14 cellular contexts compared by ENCODE assay signal in the genomic region with DNA sequence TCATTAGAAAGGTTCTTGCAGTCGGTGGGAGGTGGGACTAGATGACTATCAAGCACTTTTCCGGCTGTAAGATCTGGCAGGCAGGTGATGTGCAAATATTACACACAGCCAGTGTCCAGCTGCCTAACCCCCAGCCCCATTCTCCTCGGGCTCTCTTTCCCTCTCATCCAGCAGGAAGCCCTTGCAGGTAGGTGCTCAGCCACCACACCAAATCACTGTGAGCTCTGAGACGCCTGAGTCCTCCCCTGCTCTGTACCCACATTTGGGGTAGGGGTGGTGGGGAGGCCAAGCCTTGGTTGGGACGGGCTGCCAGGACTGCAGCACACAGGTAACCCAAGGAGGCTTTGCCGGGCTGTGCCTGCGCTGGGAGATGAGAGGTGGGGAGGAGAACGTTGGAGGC. TPM values are rescaled to one million over a fixed set of nuclear protein-coding genes. Genes with fewer than 3 reads are reported as not detected.
DNase-seq lines count a peak whose midpoint lies in the region; ATAC-seq, FAIRE-seq and TF ChIP-seq lines count a peak whose summit lies in the region.
"Had no signal": no experiment of that assay in that cellular context is flagged by ENCODE, and none has a peak within 500 bp of the region (broad histone marks: within the 10 kb centered on the region; RNA-seq: fewer than 3 reads in every experiment).

No MANE protein-coding gene starts in this region.

- peaks cover 26% of the 10 kb centered on the region for H3K27me3 Mint-ChIP-seq in T-helper 2 cell treated with Interferon-gamma antibody and Interleukin-4, amounts not matched to agents 5 μg/mL and 100 μg/mL, for 36 hours (ENCODE audit: low read depth)

- DNase-seq in T-helper 2 cell treated with Interferon-gamma antibody and Interleukin-4, amounts not matched to agents 5 μg/mL and 100 μg/mL, for 36 hours (ENCODE audit: low spot score), result no peak
- no peak for DNase-seq in T-helper 2 cell
- DNase-seq in H1 (ENCODE audit: low read depth in 1 of 2, low spot score in 2 of 2), result no peak
- no peak for DNase-seq in urothelium cell line (ENCODE audit: low spot score)
- DNase-seq in stimulated activated CD4-positive, alpha-beta T cell treated with anti-CD3 and anti-CD28 coated beads, Interleukin-4, amount 100 ng/mL, for 4 hours, result no peak

- H3K4me2 ChIP-seq in H1 (ENCODE audit: insufficient read depth in 1 of 2, low read depth in 2 of 2, low read length in 2 of 2), result peak overlapping the region; percentile 76 to 88

- H3K27ac Mint-ChIP-seq in T-helper 2 cell treated with Interferon-gamma antibody and Interleukin-4, amounts not matched to agents 5 μg/mL and 100 μg/mL, for 36 hours, result no peak overlapping the region

- peak overlapping the region; percentile 66 for H2BK120ac ChIP-seq in H1 (replicated peaks; ENCODE audit: low read depth, low read length)

- H3K23me2 ChIP-seq in H1 (ENCODE audit: low read depth, low read length), result peaks cover 14% of the 10 kb centered on the region; the same call in 1 of the 2 replicates

- H3K9me3 ChIP-seq in HUES6 (ENCODE audit: control insufficient read depth, insufficient read depth, low read depth, low read length) (peaks cover 9% of the 10 kb centered on the region), H1 (ENCODE audit: insufficient read depth in 2 of 2, low read depth in 1 of 2, low read length in 1 of 2) (peaks cover 7% of the 10 kb centered on the region in 2 experiments; a peak in 2 of 4 replicates), neuron (ENCODE audit: low read length) (no peaks in the 10 kb centered on the region)
- H3K9me3 ChIP-seq: A549, tibial artery had no signal

- H2BK5ac ChIP-seq in H1 (ENCODE audit: low read depth, low read length), result no peak overlapping the region

- no peaks in the 10 kb centered on the region for H4K20me1 ChIP-seq in H1 (replicated peaks in 1 of 2; ENCODE audit: control insufficient read depth in 1 of 2, insufficient read depth in 2 of 2, low read length in 2 of 2)

- no peaks in the 10 kb centered on the region for H3K9me3 Mint-ChIP-seq in T-helper 2 cell treated with Interferon-gamma antibody and Interleukin-4, amounts not matched to agents 5 μg/mL and 100 μg/mL, for 36 hours

- H3K4me3 ChIP-seq in HUES6 (ENCODE audit: low read depth, low read length), result peak overlapping the region; percentile 77
- H3K4me3 ChIP-seq in H1 (ENCODE audit: extremely low read depth in 1 of 4, insufficient read depth in 2 of 4, low read depth in 3 of 4, low read length in 4 of 4), result peak overlapping the region in 3 of 4 experiments; percentile 51 to 63 (median 62); a peak in 5 of 8 replicates
- H3K4me3 ChIP-seq in neuron (ENCODE audit: low read length), result peak overlapping the region; percentile 50

- H3K27me3 ChIP-seq in HUES6 (ENCODE audit: control insufficient read depth, insufficient read depth, low read length) (peaks cover 7% of the 10 kb centered on the region; the same call in 1 of the 2 replicates), H1 (replicated peaks in 1 of 4; ENCODE audit: control insufficient read depth in 3 of 4, extremely low read depth in 1 of 4, insufficient read depth in 3 of 4, low read length in 3 of 4) (peaks cover 0 to 6% (median 0%) of the 10 kb centered on the region in 4 experiments; a peak in 4 of 7 replicates), neuron (ENCODE audit: insufficient read depth, low read length) (no peaks in the 10 kb centered on the region)

- no peak overlapping the region for H2AK5ac ChIP-seq in H1 (ENCODE audit: low read depth, low read length)

- H2AFZ ChIP-seq in H1 (ENCODE audit: low read length) (0 out of 2 replicates have a peak overlapping the region, but pooled peaks have one; percentile 79), neuron (ENCODE audit: low read depth, low read length) (peak overlapping the region; percentile 57)

- H3K36me3 ChIP-seq in HUES6 (ENCODE audit: control insufficient read depth, insufficient read depth, low read length), result no peaks in the 10 kb centered on the region
- no peaks in the 10 kb centered on the region for H3K36me3 ChIP-seq in H1 (ENCODE audit: control insufficient read depth in 2 of 4, insufficient read depth in 4 of 4, low read length in 3 of 4)
- no peaks in the 10 kb centered on the region for H3K36me3 ChIP-seq in neuron (ENCODE audit: insufficient read depth, low read length)
- H3K36me3 ChIP-seq: tibial artery had no signal

- H3K9ac ChIP-seq in HUES6 (ENCODE audit: low read length) (peak overlapping the region; percentile 51), H1 (replicated peaks in 1 of 4; ENCODE audit: extremely low read depth in 1 of 4, low read depth in 3 of 4, low read length in 3 of 4) (no peak overlapping the region)

- H3K36me3 Mint-ChIP-seq in T-helper 2 cell treated with Interferon-gamma antibody and Interleukin-4, amounts not matched to agents 5 μg/mL and 100 μg/mL, for 36 hours (ENCODE audit: low read depth), result no peaks in the 10 kb centered on the region

- H3K23ac ChIP-seq in H1 (ENCODE audit: insufficient read length), result no peak overlapping the region

- no peak overlapping the region for H4K91ac ChIP-seq in H1 (replicated peaks; ENCODE audit: insufficient read length, low read length)

- no peak overlapping the region for H2BK20ac ChIP-seq in H1 (ENCODE audit: low read length)

- CTCF ChIA-PET in H1 (lab: Charles Lee; ENCODE audit: partially characterized antibody), result no interaction called here

- no peak overlapping the region for H2BK12ac ChIP-seq in H1 (ENCODE audit: low read depth, low read length)

- no peak overlapping the region for H3K56ac ChIP-seq in H1 (replicated peaks; ENCODE audit: insufficient read length, low read depth, low read length)

- 60% methylated on average over 8 of the region's 8 CpGs; no CpG with 5 or more reads in 1 of the 2 experiments for WGBS in H1 (ENCODE audit: extremely low coverage in 1 of 2, insufficient coverage in 1 of 2, insufficient read length in 1 of 2, insufficient replicate concordance in 2 of 2, low coverage in 1 of 2, low lambda C conversion rate in 2 of 2, missing lambda C conversion rate in 1 of 2), 2 experiments

- no peak overlapping the region for H3K4ac ChIP-seq in H1 (replicated peaks; ENCODE audit: insufficient read length, low read depth, low read length)

- H4K8ac ChIP-seq in H1 (ENCODE audit: extremely low read depth, insufficient read depth, low read length), result no peak overlapping the region

- TF ChIP-seq EP300 in H1 (IDR thresholded peaks at IDR 0.05; ENCODE audit: borderline replicate concordance in 1 of 2, low read depth in 2 of 2, low read length in 2 of 2), result no peak

- peak overlapping the region; percentile 59 for H3K4me3 Mint-ChIP-seq in T-helper 2 cell treated with Interferon-gamma antibody and Interleukin-4, amounts not matched to agents 5 μg/mL and 100 μg/mL, for 36 hours

- H4K5ac ChIP-seq in H1 (ENCODE audit: insufficient read length, low read depth, low read length), result no peak overlapping the region

- H3K14ac ChIP-seq in H1 (ENCODE audit: insufficient read length), result peak overlapping the region; percentile 28

- H3K4me1 ChIP-seq in HUES6 (ENCODE audit: control insufficient read depth, insufficient read depth, low read length) (peaks cover 15% of the 10 kb centered on the region; the same call in 1 of the 2 replicates), H1 (replicated peaks in 1 of 4; ENCODE audit: control insufficient read depth in 3 of 4, insufficient read depth in 4 of 4, low read length in 3 of 4) (peaks cover 0 to 10% (median 1%) of the 10 kb centered on the region in 4 experiments; a peak in 4 of 7 replicates), neuron (ENCODE audit: insufficient read depth, low read length) (peaks cover 8% of the 10 kb centered on the region)

- TF ChIP-seq RAD21 in H1 (IDR thresholded peaks at IDR 0.05 in 1 of 2, conservative IDR thresholded peaks at IDR 0.05 in 1 of 2; ENCODE audit: low read depth in 2 of 2, low read length in 2 of 2), result no peak

- no peak overlapping the region for H3K27ac ChIP-seq in HUES6 (ENCODE audit: low read depth, low read length)
- H3K27ac ChIP-seq in H1 (ENCODE audit: low read depth, low read length), result no peak overlapping the region
- H3K27ac ChIP-seq: epithelial cell of prostate, HL-60, tibial artery had no signal

- no peak for TF ChIP-seq POLR2A in H1 (IDR thresholded peaks at IDR 0.05; ENCODE audit: control extremely low read depth in 1 of 2, low read depth in 2 of 2, low read length in 2 of 2)

- peaks cover 2% of the 10 kb centered on the region for H3K4me1 Mint-ChIP-seq in T-helper 2 cell treated with Interferon-gamma antibody and Interleukin-4, amounts not matched to agents 5 μg/mL and 100 μg/mL, for 36 hours (ENCODE audit: low read depth)

- no peak for TF ChIP-seq CTCF in H1 (IDR thresholded peaks at IDR 0.05; ENCODE audit: control extremely low read depth in 1 of 3, insufficient read depth in 1 of 3, low read depth in 1 of 3, low read length in 3 of 3)

- POLR2A ChIA-PET in H1 (lab: Charles Lee; ENCODE audit: partially characterized antibody), result interaction anchor here (0.7 kb wide), 1 partner anchor 18 kb away, joined by 3 read pairs; no protein-coding TSS in a partner anchor

- FAIRE-seq in H1 (lab: Jason Lieb, UNC) (no peak), urothelium cell line (lab: Jason Lieb, UNC) (no peak)
- FAIRE-seq: A549, small intestine had no signal

- H3K79me1 ChIP-seq in H1 (ENCODE audit: low read depth, low read length), result no peaks in the 10 kb centered on the region

- no peak overlapping the region for H2BK15ac ChIP-seq in H1 (ENCODE audit: low read length)

- ATAC-seq in GM19395 (IDR thresholded peaks at IDR 0.05; ENCODE audit: unreplicated experiment), result no peak

- 0 out of 2 replicates have a peak overlapping the region, but pooled peaks have one; percentile 60 for H3K18ac ChIP-seq in H1 (ENCODE audit: extremely low read depth, low read length)

- H3K79me2 ChIP-seq in H1 (ENCODE audit: control insufficient read depth in 1 of 2, insufficient read depth in 2 of 2, low read length in 2 of 2), result no peaks in the 10 kb centered on the region

RNA-seq across cellular contexts. Expression of a gene that starts 0.6 kb away (rescaled TPM):
- 7.2 and 7.5 TPM in 2 replicates for total RNA-seq in H1 (2021; fragmentation: NEBNext Ultra II Directional; extraction: Animal tissue kit (Norgen Biotek cat#: 25700))
- 6.0 and 9.1 TPM in 2 replicates for polyA plus RNA-seq in H1 (2011; rRNA removed)
- polyA plus RNA-seq in H1 (2011; cell fraction: cytosol; rRNA removed), result 7.8 TPM
- 10.1 TPM for polyA plus RNA-seq in H1 (2011; cell fraction: nucleus; rRNA removed)
- 6.6 to 9.7 TPM (median 7.5 TPM) in 4 replicates for polyA plus RNA-seq in H1 (2012, experiment 1 of 2)
- polyA plus RNA-seq in H1 (2012, experiment 2 of 2), result 8.8 TPM
- polyA plus RNA-seq in H1 (2013, experiment 1 of 2), result 11.2 TPM
- 12.0 TPM for polyA plus RNA-seq in H1 (2013, experiment 2 of 2)
- 3.1 and 3.6 TPM in 2 replicates for polyA minus RNA-seq in H1 (2011; rRNA and poly(A)+ RNA removed)
- 3.0 TPM for polyA minus RNA-seq in H1 (2011; cell fraction: cytosol; rRNA and poly(A)+ RNA removed)
- 7.4 TPM for polyA minus RNA-seq in H1 (2011; cell fraction: nucleus; rRNA and poly(A)+ RNA removed)
- total RNA-seq: PC-3 had no signal

RNA-seq across cellular contexts. Expression of a gene that starts 3.7 kb away (rescaled TPM):
- total RNA-seq in H1 (2021; fragmentation: NEBNext Ultra II Directional; extraction: Animal tissue kit (Norgen Biotek cat#: 25700)), result not detected in 2 replicates
- not detected in 2 replicates for polyA plus RNA-seq in H1 (2011; rRNA removed)
- not detected for polyA plus RNA-seq in H1 (2011; cell fraction: cytosol; rRNA removed)
- polyA plus RNA-seq in H1 (2011; cell fraction: nucleus; rRNA removed), result not detected
- not detected in 4 replicates for polyA plus RNA-seq in H1 (2012, experiment 1 of 2)
- not detected for polyA plus RNA-seq in H1 (2012, experiment 2 of 2)
- polyA plus RNA-seq in H1 (2013, experiment 1 of 2), result not detected
- polyA plus RNA-seq in H1 (2013, experiment 2 of 2), result not detected
- not detected in 2 replicates for polyA minus RNA-seq in H1 (2011; rRNA and poly(A)+ RNA removed)
- not detected for polyA minus RNA-seq in H1 (2011; cell fraction: cytosol; rRNA and poly(A)+ RNA removed)
- polyA minus RNA-seq in H1 (2011; cell fraction: nucleus; rRNA and poly(A)+ RNA removed), result not detected
- total RNA-seq: PC-3 had no signal
- polyA plus RNA-seq: A549 had no signal

RNA-seq across cellular contexts. Expression of a gene that starts 30.0 kb away (rescaled TPM):
- 1.1 and 1.3 TPM in 2 replicates for total RNA-seq in H1 (2021; fragmentation: NEBNext Ultra II Directional; extraction: Animal tissue kit (Norgen Biotek cat#: 25700))
- polyA plus RNA-seq in H1 (2011; rRNA removed), result 0.68 and 0.97 TPM in 2 replicates
- polyA plus RNA-seq in H1 (2011; cell fraction: cytosol; rRNA removed), result 0.65 TPM
- 2.8 TPM for polyA plus RNA-seq in H1 (2011; cell fraction: nucleus; rRNA removed)
- polyA plus RNA-seq in H1 (2012, experiment 1 of 2), result 0.46 to 1.5 TPM (median 0.54 TPM) in 4 replicates
- 0.26 TPM for polyA plus RNA-seq in H1 (2012, experiment 2 of 2)
- polyA plus RNA-seq in H1 (2013, experiment 1 of 2), result 0.97 TPM
- 0.85 TPM for polyA plus RNA-seq in H1 (2013, experiment 2 of 2)
- polyA minus RNA-seq in H1 (2011; rRNA and poly(A)+ RNA removed), result 0.90 and 1.4 TPM in 2 replicates
- polyA minus RNA-seq in H1 (2011; cell fraction: cytosol; rRNA and poly(A)+ RNA removed), result not detected
- polyA minus RNA-seq in H1 (2011; cell fraction: nucleus; rRNA and poly(A)+ RNA removed), result 3.1 TPM
